ENCODE assay signal across 17 cellular contexts in genomic region chr7:40536406-40536805, GRCh38.
"Had no signal": no experiment of that assay in that cellular context is flagged by ENCODE, and none has a peak within 500 bp of the region (broad histone marks: within the 10 kb centered on the region; RNA-seq: fewer than 3 reads in every experiment).

No MANE protein-coding gene starts in this region.

- DNase-seq: activated B cell treated with CpG ODN at 0.5 μM for 24 hours; activated CD4-positive, alpha-beta memory T cell treated with anti-CD3 and anti-CD28 coated beads for 36 hours; activated CD4-positive, alpha-beta T cell treated with anti-CD3 and anti-CD28 coated beads for 4 hours; activated gamma-delta T cell treated with Interleukin-2 at 50 U/mL for 16 hours; activated T-cell treated with anti-CD3 and anti-CD28 coated beads for 4 hours; cortex of kidney; heart left ventricle; immature natural killer cell; natural killer cell; pancreas; stimulated activated CD4-positive, alpha-beta T cell treated with anti-CD3 and anti-CD28 coated beads, Interleukin-4, amount 100 ng/mL, for 24 hours; stomach had no signal

- H3K4me3 ChIP-seq: gastroesophageal sphincter, heart left ventricle, pancreas, stomach had no signal

- H3K27ac ChIP-seq: gastroesophageal sphincter, heart left ventricle, neutrophil, pancreas, stomach had no signal

- H3K9me3 ChIP-seq: gastroesophageal sphincter, heart left ventricle, neutrophil, pancreas, stomach had no signal

- ATAC-seq: activated naive CD4-positive, alpha-beta T cell treated with anti-CD3 and anti-CD28 coated beads, Interleukin-2, amount 50 U/mL, for 72 hours; gastroesophageal sphincter; heart left ventricle; natural killer cell; pancreas; sciatic nerve; stimulated activated effector memory CD8-positive, alpha-beta T cell treated with anti-CD3 and anti-CD28 coated beads, Interleukin-12 subunit alpha, Interleukin-12 subunit beta, amount 100 ng/mL, for 72 hours had no signal

- H3K4me1 ChIP-seq: heart left ventricle, pancreas, stomach had no signal

- H3K36me3 ChIP-seq: gastroesophageal sphincter, heart left ventricle, neutrophil, pancreas, stomach had no signal

- H3K27me3 ChIP-seq: gastroesophageal sphincter, heart left ventricle, neutrophil, pancreas, stomach had no signal
